2 cellular contexts compared by ENCODE assay signal in genomic region chr22:30568137-30568805, GRCh38.
TF ChIP-seq lines count a peak whose summit lies in the region.

No MANE protein-coding gene starts in this region.

TF ChIP-seq in HEK293, 187 proteins besides CTCF, POLR2A, EP300 and RAD21:
- TF ChIP-seq ZNF202 (tag by site-specific recombination; IDR thresholded peaks at IDR 0.05; ENCODE audit: borderline replicate concordance) = no peak
- TF ChIP-seq SP2 (tag by site-specific recombination; IDR thresholded peaks at IDR 0.05) = no peak
- TF ChIP-seq ZNF248 (tag by site-specific recombination; IDR thresholded peaks at IDR 0.05) = no peak
- no peak for TF ChIP-seq ZNF132 (tag by site-specific recombination; IDR thresholded peaks at IDR 0.05; ENCODE audit: borderline replicate concordance)
- peak; percentile 39; the same call in 1 of the 2 replicates for TF ChIP-seq ZNF623 (tag by site-specific recombination; IDR thresholded peaks at IDR 0.05)
- TF ChIP-seq ZNF76 (tag by site-specific recombination; IDR thresholded peaks at IDR 0.05; ENCODE audit: borderline replicate concordance, low read depth) = no peak
- no peak for TF ChIP-seq ZNF423 (tag by site-specific recombination; IDR thresholded peaks at IDR 0.05)
- TF ChIP-seq ZNF280C (tag by site-specific recombination; IDR thresholded peaks at IDR 0.05) = no peak
- TF ChIP-seq ZNF362 (tag by site-specific recombination; IDR thresholded peaks at IDR 0.05) = no peak
- TF ChIP-seq KLF1 (tag by site-specific recombination; IDR thresholded peaks at IDR 0.05) = 0 out of 2 replicates have a peak, but pooled peaks have one; percentile 12
- no peak for TF ChIP-seq KLF10 (tag by site-specific recombination; IDR thresholded peaks at IDR 0.05)
TF ChIP-seq in HEK293: peak in this region for 2.

TF ChIP-seq in K562, 482 proteins besides CTCF, POLR2A, EP300 and RAD21:
- no peak for TF ChIP-seq WHSC1 (IDR thresholded peaks at IDR 0.05; ENCODE audit: low read length)
- peak; percentile 93 for TF ChIP-seq ZNF12 (CRISPR knock-in tag; IDR thresholded peaks at IDR 0.05)
